ENCODE assay signal across 10 cellular contexts in the genomic region with DNA sequence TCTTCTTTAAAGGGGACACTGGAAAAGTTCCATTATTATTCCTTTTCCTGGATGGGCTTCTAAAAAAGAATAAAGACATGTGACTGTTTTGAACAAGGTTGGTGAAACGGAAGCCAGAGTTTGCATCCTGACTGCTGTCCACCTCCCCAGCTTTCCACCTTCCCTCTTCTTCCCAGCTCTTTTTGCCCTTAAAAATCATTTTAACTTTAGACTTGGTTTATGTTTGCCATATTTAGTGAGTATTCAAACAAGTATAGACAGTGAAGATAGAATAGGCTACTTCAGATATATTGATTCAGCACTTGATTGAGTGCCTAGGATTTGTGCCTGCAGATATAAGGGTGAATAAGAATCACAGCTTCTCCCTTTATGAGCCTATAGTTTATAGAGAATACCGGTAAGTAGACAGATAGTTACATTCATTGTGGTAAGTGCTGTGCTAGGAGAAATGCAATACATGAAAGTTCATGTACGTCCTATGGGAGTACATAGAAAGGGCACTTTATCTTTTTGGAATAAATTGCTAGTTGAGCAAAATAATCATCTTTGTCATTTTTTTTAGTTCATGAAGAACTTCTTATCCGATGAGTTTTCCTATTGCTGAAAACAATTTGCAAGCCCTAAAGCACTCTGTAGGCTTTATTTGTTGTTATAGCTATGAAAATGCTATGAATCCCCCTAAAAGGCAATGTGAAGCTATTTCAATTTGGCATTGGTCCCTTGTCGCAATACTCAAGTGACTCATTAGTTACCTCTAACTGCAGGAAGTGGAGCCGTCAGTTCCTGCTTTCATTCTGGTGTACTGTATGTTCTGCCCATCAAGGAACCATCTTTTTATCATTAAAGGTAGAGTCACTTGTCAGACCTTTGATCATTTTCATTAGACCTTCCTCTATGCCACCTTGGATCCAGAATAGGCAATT. TPM values are rescaled to one million over a fixed set of nuclear protein-coding genes. Genes with fewer than 3 reads are reported as not detected.
DNase-seq lines count a peak whose midpoint lies in the region; ATAC-seq and TF ChIP-seq lines count a peak whose summit lies in the region.
"Had no signal": no experiment of that assay in that cellular context is flagged by ENCODE, and none has a peak within 500 bp of the region (broad histone marks: within the 10 kb centered on the region; RNA-seq: fewer than 3 reads in every experiment).

No MANE protein-coding gene starts in this region.

- H3K36me3 Mint-ChIP-seq in natural killer cell treated with Interleukin-12 subunit alpha and Interleukin-12 subunit beta and Interleukin-15 and Interleukin-18, amount 100 ng/mL, for 72 hours: no peaks in the 10 kb centered on the region
- H3K36me3 Mint-ChIP-seq in natural killer cell: no peaks in the 10 kb centered on the region
- H3K36me3 Mint-ChIP-seq in central memory CD8-positive, alpha-beta T cell (ENCODE audit: insufficient read depth): peaks cover 3% of the 10 kb centered on the region

- no peaks in the 10 kb centered on the region for H3K27me3 Mint-ChIP-seq in natural killer cell treated with Interleukin-12 subunit alpha and Interleukin-12 subunit beta and Interleukin-15 and Interleukin-18, amount 100 ng/mL, for 72 hours
- peaks cover 0 to 2% of the 10 kb centered on the region in 2 donors for H3K27me3 Mint-ChIP-seq in natural killer cell (ENCODE audit: low read depth in 2 of 2)
- H3K27me3 Mint-ChIP-seq in central memory CD8-positive, alpha-beta T cell: no peaks in the 10 kb centered on the region

- H3K9me3 ChIP-seq in OCI-LY1 (ENCODE audit: low read length) (no peaks in the 10 kb centered on the region), upper lobe of right lung (no peaks in the 10 kb centered on the region)
- H3K9me3 ChIP-seq: Caco-2, prostate gland had no signal

- H3K4me1 ChIP-seq in OCI-LY1 (ENCODE audit: insufficient read depth, low read length, severe bottlenecking) (no peaks in the 10 kb centered on the region), upper lobe of right lung (peaks cover 5% of the 10 kb centered on the region)
- H3K4me1 ChIP-seq: Caco-2, prostate gland had no signal

- H4K20me1 ChIP-seq in OCI-LY1 (ENCODE audit: insufficient read depth, low read length): no peaks in the 10 kb centered on the region

- no peak overlapping the region for H3K27ac ChIP-seq in OCI-LY1 (ENCODE audit: low read depth, low read length, poor library complexity, severe bottlenecking)
- peak overlapping the region; percentile 28 for H3K27ac ChIP-seq in upper lobe of right lung
- H3K27ac ChIP-seq: prostate gland had no signal

- no peak overlapping the region for H2AFZ ChIP-seq in OCI-LY1 (ENCODE audit: low read length)

- H3K9ac ChIP-seq in OCI-LY1 (ENCODE audit: low read length): no peak overlapping the region

- H3K9me2 ChIP-seq in OCI-LY1 (ENCODE audit: low read depth, low read length): no peaks in the 10 kb centered on the region

- intact Hi-C loops in natural killer cell (cut with micrococcal nuclease) (no loop called here), upper lobe of right lung (cut with DNase I) (no loop called here)

- DNase-seq in natural killer cell treated with Interleukin-12 subunit alpha and Interleukin-12 subunit beta and Interleukin-15 and Interleukin-18, amount 100 ng/mL, for 72 hours (ENCODE audit: low spot score): peak; percentile 70
- DNase-seq in natural killer cell (no peak), upper lobe of right lung (no peak), NCI-H146 (lab: John Stamatoyannopoulos, UW) (no peak), iPS-NIHi11 (ENCODE audit: low spot score) (no peak)
- DNase-seq in central memory CD8-positive, alpha-beta T cell (ENCODE audit: low spot score in 2 of 2): no peak

- H3K79me2 ChIP-seq in OCI-LY1 (ENCODE audit: insufficient read depth, low read length): no peaks in the 10 kb centered on the region

- no peaks in the 10 kb centered on the region for H3K36me3 ChIP-seq in OCI-LY1 (ENCODE audit: insufficient read depth, low read length)
- peaks cover 11% of the 10 kb centered on the region for H3K36me3 ChIP-seq in upper lobe of right lung
- H3K36me3 ChIP-seq: prostate gland had no signal

- H3K4me3 ChIP-seq in OCI-LY1 (ENCODE audit: low read depth, low read length, poor library complexity, severe bottlenecking) (no peak overlapping the region), upper lobe of right lung (no peak overlapping the region)
- H3K4me3 ChIP-seq: prostate gland had no signal

- no peaks in the 10 kb centered on the region for H3F3A ChIP-seq in OCI-LY1 (ENCODE audit: insufficient read depth, low read length)

- no peaks in the 10 kb centered on the region for H3K9me3 Mint-ChIP-seq in natural killer cell treated with Interleukin-12 subunit alpha and Interleukin-12 subunit beta and Interleukin-15 and Interleukin-18, amount 100 ng/mL, for 72 hours
- no peaks in the 10 kb centered on the region for H3K9me3 Mint-ChIP-seq in natural killer cell
- no peaks in the 10 kb centered on the region for H3K9me3 Mint-ChIP-seq in central memory CD8-positive, alpha-beta T cell

- H3K4me3 Mint-ChIP-seq in natural killer cell treated with Interleukin-12 subunit alpha and Interleukin-12 subunit beta and Interleukin-15 and Interleukin-18, amount 100 ng/mL, for 72 hours: peak overlapping the region; percentile 46
- no peak overlapping the region for H3K4me3 Mint-ChIP-seq in natural killer cell
- H3K4me3 Mint-ChIP-seq in central memory CD8-positive, alpha-beta T cell: no peak overlapping the region

- H3K4me1 Mint-ChIP-seq in natural killer cell treated with Interleukin-12 subunit alpha and Interleukin-12 subunit beta and Interleukin-15 and Interleukin-18, amount 100 ng/mL, for 72 hours (ENCODE audit: low read depth in 2 of 2): peaks cover 35 to 37% of the 10 kb centered on the region in 2 donors
- H3K4me1 Mint-ChIP-seq in natural killer cell: peaks cover 5 to 19% of the 10 kb centered on the region in 2 donors
- H3K4me1 Mint-ChIP-seq in central memory CD8-positive, alpha-beta T cell: peaks cover 21% of the 10 kb centered on the region

- no peak for TF ChIP-seq CTCF in natural killer cell (IDR thresholded peaks at IDR 0.05)
- peak; percentile 39; the same call in 1 of the 2 replicates for TF ChIP-seq CTCF in OCI-LY1 (IDR thresholded peaks at IDR 0.05; ENCODE audit: low read length)
- no peak for TF ChIP-seq CTCF in upper lobe of right lung (IDR thresholded peaks at IDR 0.05)

- no peak overlapping the region for H3K4me2 ChIP-seq in OCI-LY1 (ENCODE audit: low read length)

- H3K27me3 ChIP-seq in OCI-LY1 (ENCODE audit: insufficient read depth, low read length): no peaks in the 10 kb centered on the region
- H3K27me3 ChIP-seq in upper lobe of right lung: no peaks in the 10 kb centered on the region

- ATAC-seq in natural killer cell treated with Interleukin-12 subunit alpha and Interleukin-12 subunit beta and Interleukin-15 and Interleukin-18, amount 100 ng/mL, for 72 hours: peak; percentile 81 to 84
- ATAC-seq in natural killer cell: no peak
- peak; percentile 46 for ATAC-seq in central memory CD8-positive, alpha-beta T cell (replicated peaks; ENCODE audit: extremely low read depth, poor library complexity, severe bottlenecking)
- peak; percentile 59 for ATAC-seq in upper lobe of right lung
- ATAC-seq in GM18498 (IDR thresholded peaks at IDR 0.05; ENCODE audit: unreplicated experiment): no peak

- H3K27ac Mint-ChIP-seq in natural killer cell treated with Interleukin-12 subunit alpha and Interleukin-12 subunit beta and Interleukin-15 and Interleukin-18, amount 100 ng/mL, for 72 hours: peak overlapping the region; percentile 61 to 87
- H3K27ac Mint-ChIP-seq in natural killer cell: no peak overlapping the region
- H3K27ac Mint-ChIP-seq in central memory CD8-positive, alpha-beta T cell (ENCODE audit: low read depth): no peak overlapping the region

RNA-seq across cellular contexts. Expression of a gene that starts 57.2 kb away (rescaled TPM):
- total RNA-seq in natural killer cell treated with Interleukin-12 subunit alpha and Interleukin-12 subunit beta and Interleukin-15 and Interleukin-18, amount 100 ng/mL, for 72 hours: 10 to 100 TPM; 11.3 to 48.1 TPM
- total RNA-seq in natural killer cell (1 to 10 TPM; 1.7 to 2.3 (median 2.1) TPM), upper lobe of right lung (1.3 TPM)

Comparison
In these comparisons a context has a peak if more than half of its experiments do, and no peak if none do; other contexts are left out.
1. ATAC-seq: peak in natural killer cell treated with Interleukin-12 subunit alpha and Interleukin-12 subunit beta and Interleukin-15 and Interleukin-18, amount 100 ng/mL, for 72 hours (2 of 2), central memory CD8-positive, alpha-beta T cell (single experiment) and upper lobe of right lung (single experiment); none in natural killer cell (0 of 3) and GM18498 (single experiment).
2. H3K27ac Mint-ChIP-seq: peak in natural killer cell treated with Interleukin-12 subunit alpha and Interleukin-12 subunit beta and Interleukin-15 and Interleukin-18, amount 100 ng/mL, for 72 hours (2 of 2); none in natural killer cell (0 of 2) and central memory CD8-positive, alpha-beta T cell (single experiment).